In genomic region chr11:112529071-112529470, GRCh38 we compare ENCODE assay signal across 36 cellular contexts.
DNase-seq lines count a peak whose midpoint lies in the region; ATAC-seq, FAIRE-seq and TF ChIP-seq lines count a peak whose summit lies in the region.
"Had no signal": no experiment of that assay in that cellular context is flagged by ENCODE, and none has a peak within 500 bp of the region (broad histone marks: within the 10 kb centered on the region; RNA-seq: fewer than 3 reads in every experiment).

No MANE protein-coding gene starts in this region.

- H3K36me3 ChIP-seq in osteoblast (ENCODE audit: insufficient read depth, low read length) (no peaks in the 10 kb centered on the region), GM23338 (ENCODE audit: insufficient read depth) (no peaks in the 10 kb centered on the region)
- H3K36me3 ChIP-seq: BE2C; BLaER1; BLaER1 treated with 17β-estradiol and CSF1 and Interleukin-3, amounts not matched to agents 10 nM and 100 nM had no signal

- no peak for FAIRE-seq in A549 (lab: Jason Lieb, UNC)
- FAIRE-seq in HTR-8/SVneo (lab: Jason Lieb, UNC): peak; percentile 26
- FAIRE-seq: A204.1, D721Med had no signal

- H3K9me3 ChIP-seq in A549 (no peaks in the 10 kb centered on the region), osteoblast (ENCODE audit: low read depth, low read length) (no peaks in the 10 kb centered on the region)
- H3K9me3 ChIP-seq: BE2C; BLaER1; BLaER1 treated with 17β-estradiol and CSF1 and Interleukin-3, amounts not matched to agents 10 nM and 100 nM; Caco-2 had no signal

- no peaks in the 10 kb centered on the region for H3K4me1 ChIP-seq in A549
- H3K4me1 ChIP-seq in osteoblast (ENCODE audit: insufficient read depth, low read length): no peaks in the 10 kb centered on the region
- no peaks in the 10 kb centered on the region for H3K4me1 ChIP-seq in GM23338 (ENCODE audit: insufficient read depth)
- H3K4me1 ChIP-seq: BE2C, BLaER1 had no signal

- CTCF ChIA-PET in A549 (lab: Yijun Ruan, JAX): interaction anchor here (1.0 kb wide), 1 partner anchor 9 kb away, joined by 3 read pairs; no protein-coding TSS in a partner anchor

- TF ChIP-seq POLR2A in A549 (IDR thresholded peaks at IDR 0.05; ENCODE audit: low read length): no peak

- peaks cover 2% of the 10 kb centered on the region for H3K9me3 Mint-ChIP-seq in progenitor cell of endocrine pancreas (ENCODE audit: low read depth)
- no peaks in the 10 kb centered on the region for H3K9me3 Mint-ChIP-seq in glutamatergic neuron (ENCODE audit: unreplicated experiment)
- no peaks in the 10 kb centered on the region for H3K9me3 Mint-ChIP-seq in GM23338
- H3K9me3 Mint-ChIP-seq: CD14-positive monocyte; CD4-positive, alpha-beta memory T cell; CD4-positive, alpha-beta T cell; CD8-positive, alpha-beta memory T cell; CD8-positive, alpha-beta T cell had no signal

- H3K27me3 ChIP-seq in osteoblast (ENCODE audit: insufficient read depth, low read length): no peaks in the 10 kb centered on the region
- H3K27me3 ChIP-seq in GM23338 (ENCODE audit: insufficient read depth): no peaks in the 10 kb centered on the region
- H3K27me3 ChIP-seq: BLaER1; BLaER1 treated with 17β-estradiol and CSF1 and Interleukin-3, amounts not matched to agents 10 nM and 100 nM had no signal

- DNase-seq in A549 (ENCODE audit: low read depth in 1 of 2, low spot score in 1 of 2) (no peak), HTR-8/SVneo (ENCODE audit: insufficient read length, low spot score) (no peak), osteoblast (ENCODE audit: insufficient read length, low spot score, missing footprints) (peak; percentile 39), progenitor cell of endocrine pancreas (ENCODE audit: low spot score, unreplicated experiment) (no peak), glutamatergic neuron (no peak), T-helper 1 cell (no peak), GM23338 (ENCODE audit: low spot score) (no peak), putamen (ENCODE audit: low spot score) (no peak)
- DNase-seq: 8988T; ACHN; AML-193; BE2C; C1 segment of cervical spinal cord; Caco-2; Calu3; CD4-positive, alpha-beta memory T cell; CD4-positive, alpha-beta T cell; CD4-positive, CD25-positive, alpha-beta regulatory T cell; CD8-positive, alpha-beta memory T cell; CD8-positive, alpha-beta T cell; COR-L47; DMS 273 treated with DMSO at 0.1 percent for 48 hours; DMS153; DMS53; DMS79; DMS79 treated with DMSO at 0.1 percent for 48 hours; DND-41; EL had no signal

- H3K27me3 Mint-ChIP-seq in progenitor cell of endocrine pancreas (peaks cover 7% of the 10 kb centered on the region), glutamatergic neuron (ENCODE audit: unreplicated experiment) (peaks cover 9% of the 10 kb centered on the region), GM23338 (ENCODE audit: insufficient read depth, low read depth, poor library complexity) (no peaks in the 10 kb centered on the region)
- H3K27me3 Mint-ChIP-seq: CD4-positive, alpha-beta T cell had no signal

- no peaks in the 10 kb centered on the region for H4K20me1 ChIP-seq in osteoblast (ENCODE audit: insufficient read depth, low read length)
- H4K20me1 ChIP-seq in GM23338 (replicated peaks; ENCODE audit: insufficient read depth): no peaks in the 10 kb centered on the region
- H4K20me1 ChIP-seq: BLaER1; BLaER1 treated with 17β-estradiol and CSF1 and Interleukin-3, amounts not matched to agents 10 nM and 100 nM had no signal

- no peaks in the 10 kb centered on the region for H3F3A ChIP-seq in GM23338 (replicated peaks; ENCODE audit: low read depth)

- WGBS in A549 (ENCODE audit: missing lambda C conversion rate): 8% methylated on average over 4 of the region's 4 CpGs

- H3K27ac ChIP-seq in A549 (no peak overlapping the region), osteoblast (ENCODE audit: low read depth, low read length) (no peak overlapping the region), GM23338 (ENCODE audit: low read depth) (no peak overlapping the region)
- H3K27ac ChIP-seq: 22Rv1; BLaER1; BLaER1 treated with 17β-estradiol and CSF1 and Interleukin-3, amounts not matched to agents 10 nM and 100 nM; C4-2B had no signal

- H3K4me1 Mint-ChIP-seq in progenitor cell of endocrine pancreas (ENCODE audit: low read depth): peaks cover 11% of the 10 kb centered on the region
- peaks cover 2% of the 10 kb centered on the region for H3K4me1 Mint-ChIP-seq in glutamatergic neuron (ENCODE audit: low read depth, unreplicated experiment)
- H3K4me1 Mint-ChIP-seq in GM23338: no peaks in the 10 kb centered on the region; the same call in 2 of the 3 replicates
- H3K4me1 Mint-ChIP-seq: B cell had no signal

- H3K79me2 ChIP-seq in osteoblast (ENCODE audit: insufficient read depth, low read length) (no peaks in the 10 kb centered on the region), GM23338 (replicated peaks; ENCODE audit: insufficient read depth) (no peaks in the 10 kb centered on the region)

- no peak for TF ChIP-seq RAD21 in A549 (conservative IDR thresholded peaks at IDR 0.05 in 1 of 2, IDR thresholded peaks at IDR 0.05 in 1 of 2)

- no peak overlapping the region for H2AFZ ChIP-seq in osteoblast (ENCODE audit: low read length)
- no peak overlapping the region for H2AFZ ChIP-seq in GM23338

- no peaks in the 10 kb centered on the region for H3K36me3 Mint-ChIP-seq in progenitor cell of endocrine pancreas (ENCODE audit: insufficient read depth)
- H3K36me3 Mint-ChIP-seq in glutamatergic neuron (ENCODE audit: unreplicated experiment): no peaks in the 10 kb centered on the region
- no peaks in the 10 kb centered on the region for H3K36me3 Mint-ChIP-seq in GM23338 (ENCODE audit: low read depth)
- H3K36me3 Mint-ChIP-seq: CD14-positive monocyte; CD4-positive, alpha-beta memory T cell; CD4-positive, CD25-positive, alpha-beta regulatory T cell; CD8-positive, alpha-beta memory T cell; CD8-positive, alpha-beta T cell had no signal

- H3K4me3 ChIP-seq in A549: no peak overlapping the region
- no peak overlapping the region for H3K4me3 ChIP-seq in osteoblast (ENCODE audit: insufficient read depth, low read length)
- no peak overlapping the region for H3K4me3 ChIP-seq in GM23338
- H3K4me3 ChIP-seq: BLaER1; BLaER1 treated with 17β-estradiol and CSF1 and Interleukin-3, amounts not matched to agents 10 nM and 100 nM had no signal

- TF ChIP-seq EP300 in A549 (IDR thresholded peaks at IDR 0.05): no peak

- TF ChIP-seq CTCF in A549 (IDR thresholded peaks at IDR 0.05) (no peak), osteoblast (IDR thresholded peaks at IDR 0.05; ENCODE audit: extremely low read depth, low read depth, low read length) (no peak), progenitor cell of endocrine pancreas (IDR thresholded peaks at IDR 0.05; ENCODE audit: unreplicated experiment) (no peak), glutamatergic neuron (IDR thresholded peaks at IDR 0.05; ENCODE audit: partially characterized antibody, unreplicated experiment) (no peak), GM23338 (conservative IDR thresholded peaks at IDR 0.05; ENCODE audit: low read depth in 2 of 2) (no peak)

- H3K27ac Mint-ChIP-seq in progenitor cell of endocrine pancreas: peak overlapping the region; percentile 57
- no peak overlapping the region for H3K27ac Mint-ChIP-seq in glutamatergic neuron (ENCODE audit: unreplicated experiment)
- no peak overlapping the region for H3K27ac Mint-ChIP-seq in GM23338
- H3K27ac Mint-ChIP-seq: B cell; CD14-positive monocyte; CD4-positive, alpha-beta T cell; CD4-positive, CD25-positive, alpha-beta regulatory T cell; CD8-positive, alpha-beta T cell had no signal

- ATAC-seq in A549: no peak
- no peak for ATAC-seq in GM23338
- ATAC-seq: CD8-positive, alpha-beta T cell had no signal

- no peak overlapping the region for H3K4me3 Mint-ChIP-seq in progenitor cell of endocrine pancreas (ENCODE audit: low read depth)
- no peak overlapping the region for H3K4me3 Mint-ChIP-seq in glutamatergic neuron (ENCODE audit: unreplicated experiment)
- H3K4me3 Mint-ChIP-seq in GM23338: no peak overlapping the region
- H3K4me3 Mint-ChIP-seq: B cell; CD14-positive monocyte; CD4-positive, alpha-beta memory T cell; CD4-positive, alpha-beta T cell; CD4-positive, CD25-positive, alpha-beta regulatory T cell; CD8-positive, alpha-beta memory T cell; CD8-positive, alpha-beta T cell had no signal

- no peaks in the 10 kb centered on the region; the same call in none of the 2 replicates for H3K9me2 ChIP-seq in GM23338 (ENCODE audit: insufficient read depth)

- POLR2A ChIA-PET in A549 (lab: Yijun Ruan, JAX): no interaction called here

- H3K4me2 ChIP-seq in A549 (no peak overlapping the region), osteoblast (ENCODE audit: insufficient read depth, low read length) (no peak overlapping the region), GM23338 (no peak overlapping the region)
- H3K4me2 ChIP-seq: BLaER1 had no signal

TF ChIP-seq in A549, 52 proteins besides CTCF, POLR2A, EP300 and RAD21 (continues in another document):
- TF ChIP-seq CBX8 (IDR thresholded peaks at IDR 0.05) (peak; percentile 70; the same call in 1 of the 2 replicates), HMGXB4 (CRISPR knock-in tag; IDR thresholded peaks at IDR 0.05; ENCODE audit: borderline replicate concordance) (no peak)
